Comparison of ENCODE assay signal across 11 cellular contexts in genomic region chr12:9731797-9732196, GRCh38. TPM values are rescaled to one million over a fixed set of nuclear protein-coding genes. Genes with fewer than 3 reads are reported as not detected.
A peak's percentile ranks its signal among the peaks of the same experiment; 100 is the strongest.
DNase-seq lines count a peak whose midpoint lies in the region; TF ChIP-seq lines count a peak whose summit lies in the region.
"Had no signal": no experiment of that assay in that cellular context is flagged by ENCODE, and none has a peak within 500 bp of the region (broad histone marks: within the 10 kb centered on the region; RNA-seq: fewer than 3 reads in every experiment).

No MANE protein-coding gene starts in this region.

- no peak for TF ChIP-seq CTCF in Loucy (conservative IDR thresholded peaks at IDR 0.05; ENCODE audit: low read length)
- TF ChIP-seq CTCF in GM13976 (IDR thresholded peaks at IDR 0.05; ENCODE audit: borderline replicate concordance, control extremely low read depth, extremely low read depth, insufficient read depth, missing control alignments) = no peak

- H4K20me1 ChIP-seq in Loucy (ENCODE audit: insufficient read depth, low read length, poor library complexity, severe bottlenecking) = no peaks in the 10 kb centered on the region

- peak; percentile 25 for TF ChIP-seq POLR2A in GM19099 (IDR thresholded peaks at IDR 0.05; ENCODE audit: extremely low read depth, insufficient read length, low read depth)

- H3K9ac ChIP-seq in Loucy (ENCODE audit: low read depth, low read length, poor library complexity, severe bottlenecking) = no peak overlapping the region

- H3K4me1 Mint-ChIP-seq in activated naive CD8-positive, alpha-beta T cell (ENCODE audit: low read depth) = peaks cover 42% of the 10 kb centered on the region

- H3K4me2 ChIP-seq in Loucy (ENCODE audit: low read depth, low read length, poor library complexity, severe bottlenecking) = peak overlapping the region; percentile 21
- H3K4me2 ChIP-seq: hepatocyte had no signal

- DNase-seq in GM13976 (ENCODE audit: low spot score) (no peak), HAP-1 (ENCODE audit: low spot score in 2 of 2) (no peak), mesenteric fat pad (ENCODE audit: low spot score) (no peak), SJCRH30 (no peak)
- DNase-seq: cerebellar nuclear complex had no signal

- H3K27ac Mint-ChIP-seq in activated naive CD8-positive, alpha-beta T cell = peak overlapping the region; percentile 81

- no peaks in the 10 kb centered on the region for H3K4me1 ChIP-seq in ACC112 (ENCODE audit: control insufficient read depth, insufficient read depth, low read length, unreplicated experiment)
- H3K4me1 ChIP-seq in Loucy (ENCODE audit: insufficient read depth, low read length, poor library complexity, severe bottlenecking) = peaks cover 14% of the 10 kb centered on the region
- no peaks in the 10 kb centered on the region for H3K4me1 ChIP-seq in HAP-1
- H3K4me1 ChIP-seq in SJCRH30 = no peaks in the 10 kb centered on the region

- no peaks in the 10 kb centered on the region for H3K79me2 ChIP-seq in ACC112 (ENCODE audit: control insufficient read depth, insufficient read depth, low read length, unreplicated experiment)
- H3K79me2 ChIP-seq in Loucy (ENCODE audit: insufficient read depth, low read length) = no peaks in the 10 kb centered on the region
- H3K79me2 ChIP-seq: hepatocyte had no signal

- H3K36me3 ChIP-seq in ACC112 (ENCODE audit: insufficient read depth, low read length) (no peaks in the 10 kb centered on the region), Loucy (ENCODE audit: insufficient read depth, low read length) (no peaks in the 10 kb centered on the region), HAP-1 (replicated peaks) (no peaks in the 10 kb centered on the region), SJCRH30 (no peaks in the 10 kb centered on the region)
- H3K36me3 ChIP-seq: neutrophil had no signal

- no peaks in the 10 kb centered on the region; the same call in 1 of the 2 replicates for H3F3A ChIP-seq in Loucy (ENCODE audit: low read depth)

- peak overlapping the region; percentile 80 for H3K4me3 Mint-ChIP-seq in activated naive CD8-positive, alpha-beta T cell

- no peaks in the 10 kb centered on the region for H3K36me3 Mint-ChIP-seq in activated naive CD8-positive, alpha-beta T cell

- H3K27ac ChIP-seq in ACC112 (ENCODE audit: low read depth, low read length) (no peak overlapping the region), SJCRH30 (no peak overlapping the region)
- H3K27ac ChIP-seq: hepatocyte, neutrophil had no signal

- H3K9me3 ChIP-seq in Loucy (ENCODE audit: insufficient read depth, low read depth, low read length) (no peaks in the 10 kb centered on the region), HAP-1 (no peaks in the 10 kb centered on the region), SJCRH30 (replicated peaks) (no peaks in the 10 kb centered on the region)
- H3K9me3 ChIP-seq: neutrophil had no signal

- H3K27me3 Mint-ChIP-seq in activated naive CD8-positive, alpha-beta T cell = no peaks in the 10 kb centered on the region

- H3K9me2 ChIP-seq in Loucy (replicated peaks; ENCODE audit: low read depth, low read length) = no peaks in the 10 kb centered on the region

- H3K9me3 Mint-ChIP-seq in activated naive CD8-positive, alpha-beta T cell (ENCODE audit: low read depth) = peaks cover 4% of the 10 kb centered on the region

- in situ Hi-C loops in GM13976 (cut with MboI; ENCODE audit: low sequenced_read_pairs, unreplicated experiment) = loop anchor here (5.0 kb wide), 1 partner anchor 59 kb away; no protein-coding TSS in a partner anchor
- in situ Hi-C loops in HAP-1 (cut with MboI; ENCODE audit: low sequenced_read_pairs) = loop anchor here (25.0 kb wide), 1 partner anchor 831 kb away; no protein-coding TSS in a partner anchor

- peak overlapping the region; percentile 15; the same call in 1 of the 2 replicates for H3K4me3 ChIP-seq in ACC112 (ENCODE audit: low read depth, low read length)
- H3K4me3 ChIP-seq in Loucy (ENCODE audit: low read length, poor library complexity, severe bottlenecking) = no peak overlapping the region
- H3K4me3 ChIP-seq in HAP-1 = no peak overlapping the region
- H3K4me3 ChIP-seq in SJCRH30 = no peak overlapping the region
- H3K4me3 ChIP-seq: hepatocyte had no signal

- H2AFZ ChIP-seq in ACC112 (ENCODE audit: low read length, unreplicated experiment) (peak overlapping the region; percentile 72), Loucy (ENCODE audit: low read length) (peak overlapping the region; percentile 89)
- H2AFZ ChIP-seq: hepatocyte had no signal

- no peaks in the 10 kb centered on the region for H3K27me3 ChIP-seq in ACC112 (ENCODE audit: insufficient read depth, low read length)
- no peaks in the 10 kb centered on the region for H3K27me3 ChIP-seq in Loucy (ENCODE audit: insufficient read depth, low read length, poor library complexity, severe bottlenecking)
- no peaks in the 10 kb centered on the region for H3K27me3 ChIP-seq in HAP-1 (ENCODE audit: low read depth)
- no peaks in the 10 kb centered on the region; the same call in 1 of the 2 replicates for H3K27me3 ChIP-seq in SJCRH30
- H3K27me3 ChIP-seq: hepatocyte, neutrophil had no signal

RNA-seq across cellular contexts. Expression of gene CLECL1, which starts 1.1 kb away (rescaled TPM):
- total RNA-seq in mesenteric fat pad = not detected
- total RNA-seq in SJCRH30 (2014; rRNA removed; shearing (Covaris generic)) = not detected in 2 replicates
- total RNA-seq: hepatocyte had no signal

RNA-seq across cellular contexts. Expression of gene CD69, which starts 28.9 kb away (rescaled TPM):
- total RNA-seq in mesenteric fat pad = 11.9 TPM
- not detected in 2 replicates for total RNA-seq in SJCRH30 (2014; rRNA removed; shearing (Covaris generic))

Comparison
In these comparisons a context has a peak if more than half of its experiments do, and no peak if none do; other contexts are left out.
1. RNA of gene CD69, which starts 28.9 kb away (total RNA-seq): 11.9 TPM in mesenteric fat pad (single experiment); not detected in SJCRH30; every median in the first group is over 10 times any median in the second.